Comparison of ENCODE assay signal across 8 cellular contexts in the genomic region with DNA sequence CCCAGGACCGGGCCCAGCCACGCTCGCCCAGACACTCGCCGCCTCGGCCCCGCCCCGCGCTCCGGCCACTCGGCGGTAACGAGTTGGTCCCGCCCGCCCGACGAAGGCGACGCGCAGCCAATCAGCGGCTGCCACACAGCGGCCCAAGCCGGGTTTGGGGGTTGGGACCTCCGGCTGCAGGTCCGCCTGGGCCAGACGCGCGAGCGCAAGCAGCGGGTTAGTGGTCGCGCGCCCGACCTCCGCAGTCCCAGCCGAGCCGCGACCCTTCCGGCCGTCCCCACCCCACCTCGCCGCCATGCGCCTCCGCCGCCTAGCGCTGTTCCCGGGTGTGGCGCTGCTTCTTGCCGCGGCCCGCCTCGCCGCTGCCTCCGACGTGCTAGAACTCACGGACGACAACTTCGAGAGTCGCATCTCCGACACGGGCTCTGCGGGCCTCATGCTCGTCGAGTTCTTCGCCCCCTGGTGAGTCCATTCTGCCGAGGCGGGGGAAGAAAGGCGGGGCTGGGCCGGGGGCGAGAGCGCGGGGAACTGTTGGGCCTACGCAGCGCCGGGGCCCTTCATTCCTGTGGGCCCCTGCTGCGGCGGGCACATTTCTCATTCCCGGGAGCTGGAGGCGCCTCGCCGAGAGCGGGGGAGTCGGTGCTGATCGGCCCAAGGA. TPM values are rescaled to one million over a fixed set of nuclear protein-coding genes. Genes with fewer than 3 reads are reported as not detected.
DNase-seq lines count a peak whose midpoint lies in the region; ATAC-seq and TF ChIP-seq lines count a peak whose summit lies in the region.
"Not testable (repeated sequence)": the region's sequence is repeated elsewhere in the genome, so short reads cannot be mapped to it uniquely, and the experiment has no call there.

A gene (plus strand): TSS at position 194 of the 658 bp plus-strand sequence. CDS start 102 bp downstream, at position 296.

- TF ChIP-seq CTCF in BJ (IDR thresholded peaks at IDR 0.05; ENCODE audit: insufficient read depth, low read depth, low read length), result not testable (repeated sequence)

- CTCF ChIA-PET in BJ (lab: Yijun Ruan, JAX), result not testable (repeated sequence)

- DNase-seq in BJ (ENCODE audit: low read depth) (peak; percentile 36), NCI-H69 (lab: John Stamatoyannopoulos, UW) (peak; percentile 97), cortex of kidney (lab: John Stamatoyannopoulos, UW) (peak; percentile 66), left colon (peak; percentile 94 to 95)
- peak; percentile 79 to 82 for DNase-seq in activated CD4-positive, alpha-beta T cell treated with anti-CD3 and anti-CD28 coated beads, Interleukin-2, amount 50 U/mL, for 24 hours (ENCODE audit: low read depth in 1 of 2, low spot score in 1 of 2)
- DNase-seq in stimulated activated CD4-positive, alpha-beta T cell treated with anti-CD3 and anti-CD28 coated beads, Interleukin-1b, Interleukin-23, amount 100 ng/mL, for 24 hours (ENCODE audit: low read depth in 4 of 4, low spot score in 1 of 4), result peak; percentile 65 to 87 (median 76)

- H3K27me3 ChIP-seq in BJ (ENCODE audit: control insufficient read depth, insufficient read depth, low read length), result not testable (repeated sequence)

- H3K4me3 ChIP-seq in BJ (ENCODE audit: low read depth, low read length), result peak within 1 kb of the TSS; percentile 87

- POLR2A ChIA-PET in BJ (lab: Charles Lee), result interaction anchor here (1.4 kb wide), 1 partner anchor 30 kb away, joined by 6 read pairs; a partner anchor contains a TSS

- peak; percentile 83 for ATAC-seq in GM19324 (IDR thresholded peaks at IDR 0.05; ENCODE audit: low FRiP score, unreplicated experiment)
- peak; percentile 51 for ATAC-seq in HG03457 (IDR thresholded peaks at IDR 0.05; ENCODE audit: unreplicated experiment)
- ATAC-seq in left colon, result peak; percentile 95

- H3K36me3 ChIP-seq in BJ (ENCODE audit: control insufficient read depth, insufficient read depth, low read length), result not testable (repeated sequence)

- intact Hi-C loops in left colon (cut with DNase I, micrococcal nuclease), result not testable (repeated sequence)

RNA-seq across cellular contexts. Expression of the gene that starts here (rescaled TPM):
- polyA plus RNA-seq in BJ (2011; rRNA removed), result 199 and 425 TPM in 2 replicates
- 17.3 and 35.9 TPM in 2 replicates for polyA minus RNA-seq in BJ (2011; rRNA and poly(A)+ RNA removed)
- 100 to 1,000 TPM; 329 to 412 TPM for total RNA-seq in left colon

Comparison
In these comparisons a context has a peak if more than half of its experiments do, and no peak if none do; other contexts are left out.
1. Peak in every context shown above with its lines: DNase-seq, ATAC-seq and H3K4me3 ChIP-seq.
2. DNase-seq: peak in every context shown above with its lines; median percentile 97 in NCI-H69; 94 in left colon; 80 in activated CD4-positive, alpha-beta T cell treated with anti-CD3 and anti-CD28 coated beads, Interleukin-2, amount 50 U/mL, for 24 hours; 76 in stimulated activated CD4-positive, alpha-beta T cell treated with anti-CD3 and anti-CD28 coated beads, Interleukin-1b, Interleukin-23, amount 100 ng/mL, for 24 hours; 66 in cortex of kidney; 36 in BJ.